Comparison of ENCODE assay signal across 8 cellular contexts in genomic region chr11:77418155-77418980, GRCh38. TPM values are rescaled to one million over a fixed set of nuclear protein-coding genes. Genes with fewer than 3 reads are reported as not detected.
DNase-seq lines count a peak whose midpoint lies in the region; ATAC-seq and TF ChIP-seq lines count a peak whose summit lies in the region.
"Had no signal": no experiment of that assay in that cellular context is flagged by ENCODE, and none has a peak within 500 bp of the region (broad histone marks: within the 10 kb centered on the region; RNA-seq: fewer than 3 reads in every experiment).

No MANE protein-coding gene starts in this region.

- H4K20me1 ChIP-seq in hepatocyte (ENCODE audit: insufficient read depth, poor library complexity, severe bottlenecking): no peaks in the 10 kb centered on the region

- peak overlapping the region; percentile 6 for H3K4me2 ChIP-seq in hepatocyte

- no peak for TF ChIP-seq CTCF in hepatocyte (IDR thresholded peaks at IDR 0.05; ENCODE audit: poor library complexity)

- POLR2A ChIA-PET in HEK293T (lab: Yijun Ruan, JAX): no interaction called here

- H3K9me2 ChIP-seq in hepatocyte (replicated peaks; ENCODE audit: insufficient read depth): no peaks in the 10 kb centered on the region

- CTCF ChIA-PET in HEK293T (lab: Yijun Ruan, JAX): no interaction called here

- ATAC-seq in GM18511 (IDR thresholded peaks at IDR 0.05; ENCODE audit: unreplicated experiment) (peak; percentile 87), GM21529 (IDR thresholded peaks at IDR 0.05; ENCODE audit: unreplicated experiment) (peak; percentile 73)

- WGBS in hepatocyte (ENCODE audit: low lambda C conversion rate, missing lambda C conversion rate): 83% methylated on average over 4 of the region's 4 CpGs

- H2AFZ ChIP-seq in hepatocyte: no peak overlapping the region

- H3K27me3 ChIP-seq in hepatocyte: no peaks in the 10 kb centered on the region

- DNase-seq in Kasumi-1 (lab: John Stamatoyannopoulos, UW) (peak; percentile 38 to 47), hepatocyte (ENCODE audit: low spot score) (no peak), HEK293T (ENCODE audit: extremely low spot score) (no peak), DMS53 (lab: John Stamatoyannopoulos, UW) (no peak)
- DNase-seq in activated CD4-positive, alpha-beta T cell treated with anti-CD3 and anti-CD28 coated beads, Interleukin-2, amount 50 U/mL, for 4 hours: no peak
- DNase-seq: NCI-H526 had no signal

- H3K4me1 ChIP-seq in hepatocyte (ENCODE audit: insufficient read depth): peaks cover 16% of the 10 kb centered on the region

- peak overlapping the region; percentile 27 for H3K27ac ChIP-seq in hepatocyte

- H3K4me3 ChIP-seq in hepatocyte: no peak overlapping the region

- H3K36me3 ChIP-seq in hepatocyte (replicated peaks; ENCODE audit: insufficient read depth, low read depth): no peaks in the 10 kb centered on the region

- peaks cover 80% of the 10 kb centered on the region for H3K79me2 ChIP-seq in hepatocyte

- H3K9me3 ChIP-seq in hepatocyte (ENCODE audit: low read depth): no peaks in the 10 kb centered on the region

TF ChIP-seq in HEK293T, 16 proteins besides CTCF, POLR2A, EP300 and RAD21:
- no peak for TF ChIP-seq FOXK2 (IDR thresholded peaks at IDR 0.05)
- TF ChIP-seq FOXM1 (IDR thresholded peaks at IDR 0.05; ENCODE audit: borderline replicate concordance): no peak
- TF ChIP-seq, protein P1, sequence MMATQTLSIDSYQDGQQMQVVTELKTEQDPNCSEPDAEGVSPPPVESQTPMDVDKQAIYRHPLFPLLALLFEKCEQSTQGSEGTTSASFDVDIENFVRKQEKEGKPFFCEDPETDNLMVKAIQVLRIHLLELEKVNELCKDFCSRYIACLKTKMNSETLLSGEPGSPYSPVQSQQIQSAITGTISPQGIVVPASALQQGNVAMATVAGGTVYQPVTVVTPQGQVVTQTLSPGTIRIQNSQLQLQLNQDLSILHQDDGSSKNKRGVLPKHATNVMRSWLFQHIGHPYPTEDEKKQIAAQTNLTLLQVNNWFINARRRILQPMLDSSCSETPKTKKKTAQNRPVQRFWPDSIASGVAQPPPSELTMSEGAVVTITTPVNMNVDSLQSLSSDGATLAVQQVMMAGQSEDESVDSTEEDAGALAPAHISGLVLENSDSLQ (IDR thresholded peaks at IDR 0.05): no peak
- no peak for TF ChIP-seq NFRKB (IDR thresholded peaks at IDR 0.05)

RNA-seq across cellular contexts. Expression of gene PAK1, which starts 55.5 kb away (rescaled TPM):
- total RNA-seq in hepatocyte: 51.8 and 62.0 TPM in 2 replicates
- polyA plus RNA-seq in hepatocyte: 30.3 and 31.6 TPM in 2 replicates

Comparison
In these comparisons a context has a peak if more than half of its experiments do, and no peak if none do; other contexts are left out.
1. DNase-seq: peak in Kasumi-1 (2 of 2); none in hepatocyte (single experiment), HEK293T (single experiment), DMS53 (single experiment) and activated CD4-positive, alpha-beta T cell treated with anti-CD3 and anti-CD28 coated beads, Interleukin-2, amount 50 U/mL, for 4 hours (0 of 2).